ENCODE assay signal across 21 cellular contexts in genomic region chr10:129105266-129105665, GRCh38.
A peak's percentile ranks its signal among the peaks of the same experiment; 100 is the strongest.
DNase-seq lines count a peak whose midpoint lies in the region; ATAC-seq, FAIRE-seq and TF ChIP-seq lines count a peak whose summit lies in the region.
"Had no signal": no experiment of that assay in that cellular context is flagged by ENCODE, and none has a peak within 500 bp of the region (broad histone marks: within the 10 kb centered on the region; RNA-seq: fewer than 3 reads in every experiment).

No MANE protein-coding gene starts in this region.

- peak overlapping the region; percentile 51 for H3K27ac Mint-ChIP-seq in activated naive CD4-positive, alpha-beta T cell treated with anti-CD3 and anti-CD28 coated beads for 36 hours
- no peak overlapping the region for H3K27ac Mint-ChIP-seq in activated naive CD4-positive, alpha-beta T cell treated with anti-CD3 and anti-CD28 coated beads, Interleukin-2, amount 50 U/mL, for 72 hours
- peak overlapping the region; percentile 64 for H3K27ac Mint-ChIP-seq in activated naive CD8-positive, alpha-beta T cell treated with anti-CD3 and anti-CD28 coated beads, Interleukin-2, amount 10 ng/mL, durations not matched to agents 7 days and 5 days
- H3K27ac Mint-ChIP-seq: brain, GM23338 had no signal

- FAIRE-seq in urothelium cell line (lab: Jason Lieb, UNC): no peak
- FAIRE-seq: A549, GM12892 had no signal

- peaks cover 60% of the 10 kb centered on the region for H3K4me1 Mint-ChIP-seq in activated naive CD4-positive, alpha-beta T cell treated with anti-CD3 and anti-CD28 coated beads for 36 hours (ENCODE audit: low read depth)
- H3K4me1 Mint-ChIP-seq in activated naive CD8-positive, alpha-beta T cell treated with anti-CD3 and anti-CD28 coated beads, Interleukin-2, amount 10 ng/mL, durations not matched to agents 7 days and 5 days: peaks cover 42% of the 10 kb centered on the region
- H3K4me1 Mint-ChIP-seq: GM23338 had no signal

- POLR2A ChIA-PET in activated naive CD8-positive, alpha-beta T cell treated with anti-CD3 and anti-CD28 coated beads, Interleukin-2, amount 10 ng/mL, durations not matched to agents 7 days and 5 days (lab: Charles Lee): no interaction called here

- no peak for DNase-seq in activated naive CD4-positive, alpha-beta T cell treated with anti-CD3 and anti-CD28 coated beads for 36 hours
- DNase-seq in activated naive CD4-positive, alpha-beta T cell treated with anti-CD3 and anti-CD28 coated beads, Interleukin-2, amount 50 U/mL, for 72 hours (ENCODE audit: low spot score in 2 of 2): no peak
- no peak for DNase-seq in activated naive CD8-positive, alpha-beta T cell treated with anti-CD3 and anti-CD28 coated beads, Interleukin-2, amount 10 ng/mL, durations not matched to agents 7 days and 5 days
- DNase-seq in fibroblast of the aortic adventitia (ENCODE audit: low read depth) (peak; percentile 92), stromal cell of bone marrow (ENCODE audit: low read depth) (peak; percentile 59), BE2C (no peak), upper lobe of left lung (no peak), urothelium cell line (ENCODE audit: low spot score) (no peak)
- DNase-seq: activated effector memory CD4-positive, alpha-beta T cell treated with Interleukin-2 at 50 U/mL for 16 hours; Calu3; foreskin fibroblast; GF-D8; NCI-H1436; stimulated activated CD4-positive, alpha-beta T cell treated with anti-CD3 and anti-CD28 coated beads, Interleukin-12 subunit alpha, Interleukin-12 subunit beta, amount 100 ng/mL, for 4 hours; stimulated activated naive CD4-positive, alpha-beta T cell treated with Interleukin-2 at 50 U/mL for 16 hours; WERI-Rb-1 had no signal

- TF ChIP-seq CTCF in fibroblast of the aortic adventitia (IDR thresholded peaks at IDR 0.05; ENCODE audit: insufficient read depth, low read length) (no peak), BE2C (IDR thresholded peaks at IDR 0.05; ENCODE audit: low read depth, low read length) (no peak), upper lobe of left lung (IDR thresholded peaks at IDR 0.05) (no peak)

- H3K9me3 Mint-ChIP-seq in activated naive CD4-positive, alpha-beta T cell treated with anti-CD3 and anti-CD28 coated beads for 36 hours: no peaks in the 10 kb centered on the region
- peaks cover 0 to 6% of the 10 kb centered on the region in 2 donors for H3K9me3 Mint-ChIP-seq in activated naive CD4-positive, alpha-beta T cell treated with anti-CD3 and anti-CD28 coated beads, Interleukin-2, amount 50 U/mL, for 72 hours
- peaks cover 2% of the 10 kb centered on the region for H3K9me3 Mint-ChIP-seq in activated naive CD8-positive, alpha-beta T cell treated with anti-CD3 and anti-CD28 coated beads, Interleukin-2, amount 10 ng/mL, durations not matched to agents 7 days and 5 days
- H3K9me3 Mint-ChIP-seq: GM23338 had no signal

- H3K4me1 ChIP-seq in BE2C (no peaks in the 10 kb centered on the region; the same call in 1 of the 2 replicates), upper lobe of left lung (no peaks in the 10 kb centered on the region)
- H3K4me1 ChIP-seq: A549 had no signal

- H3K36me3 ChIP-seq in BE2C (no peaks in the 10 kb centered on the region), upper lobe of left lung (no peaks in the 10 kb centered on the region)
- H3K36me3 ChIP-seq: WERI-Rb-1 had no signal

- no peak overlapping the region for H3K4me3 ChIP-seq in fibroblast of the aortic adventitia (ENCODE audit: low read depth, low read length)
- no peak overlapping the region for H3K4me3 ChIP-seq in BE2C (ENCODE audit: low read depth, low read length)
- no peak overlapping the region for H3K4me3 ChIP-seq in upper lobe of left lung
- H3K4me3 ChIP-seq: A549, GM23338 had no signal

- no peaks in the 10 kb centered on the region for H3K36me3 Mint-ChIP-seq in activated naive CD4-positive, alpha-beta T cell treated with anti-CD3 and anti-CD28 coated beads for 36 hours (ENCODE audit: low read depth)
- no peaks in the 10 kb centered on the region for H3K36me3 Mint-ChIP-seq in activated naive CD4-positive, alpha-beta T cell treated with anti-CD3 and anti-CD28 coated beads, Interleukin-2, amount 50 U/mL, for 72 hours
- peaks cover 10% of the 10 kb centered on the region for H3K36me3 Mint-ChIP-seq in activated naive CD8-positive, alpha-beta T cell treated with anti-CD3 and anti-CD28 coated beads, Interleukin-2, amount 10 ng/mL, durations not matched to agents 7 days and 5 days
- H3K36me3 Mint-ChIP-seq: brain had no signal

- H3K27ac ChIP-seq in upper lobe of left lung: no peak overlapping the region
- H3K27ac ChIP-seq: A549, RWPE1, WERI-Rb-1 had no signal

- no peaks in the 10 kb centered on the region for H3K27me3 ChIP-seq in BE2C
- no peaks in the 10 kb centered on the region for H3K27me3 ChIP-seq in upper lobe of left lung

- TF ChIP-seq POLR2A in upper lobe of left lung (IDR thresholded peaks at IDR 0.05): no peak

- CTCF ChIA-PET in activated naive CD4-positive, alpha-beta T cell treated with anti-CD3 and anti-CD28 coated beads for 36 hours (lab: Charles Lee): no interaction called here

- no peaks in the 10 kb centered on the region for H3K27me3 Mint-ChIP-seq in activated naive CD4-positive, alpha-beta T cell treated with anti-CD3 and anti-CD28 coated beads for 36 hours (ENCODE audit: low read depth)
- H3K27me3 Mint-ChIP-seq in activated naive CD8-positive, alpha-beta T cell treated with anti-CD3 and anti-CD28 coated beads, Interleukin-2, amount 10 ng/mL, durations not matched to agents 7 days and 5 days: no peaks in the 10 kb centered on the region

- no peak for ATAC-seq in activated naive CD4-positive, alpha-beta T cell treated with anti-CD3 and anti-CD28 coated beads, Interleukin-2, amount 50 U/mL, for 72 hours
- ATAC-seq in activated naive CD8-positive, alpha-beta T cell treated with anti-CD3 and anti-CD28 coated beads, Interleukin-2, amount 10 ng/mL, durations not matched to agents 7 days and 5 days (ENCODE audit: low read depth): no peak
- no peak for ATAC-seq in upper lobe of left lung (ENCODE audit: low FRiP score in 2 of 2)
- ATAC-seq: A549, GM23338 had no signal

- intact Hi-C loops in activated naive CD4-positive, alpha-beta T cell treated with anti-CD3 and anti-CD28 coated beads for 36 hours (cut with micrococcal nuclease): no loop called here

- H3K4me3 Mint-ChIP-seq in activated naive CD4-positive, alpha-beta T cell treated with anti-CD3 and anti-CD28 coated beads for 36 hours: no peak overlapping the region
- H3K4me3 Mint-ChIP-seq in activated naive CD8-positive, alpha-beta T cell treated with anti-CD3 and anti-CD28 coated beads, Interleukin-2, amount 10 ng/mL, durations not matched to agents 7 days and 5 days: peak overlapping the region; percentile 42
- H3K4me3 Mint-ChIP-seq: brain, GM23338 had no signal

- TF ChIP-seq EP300 in upper lobe of left lung (IDR thresholded peaks at IDR 0.05): no peak

- H3K9me3 ChIP-seq in BE2C (no peaks in the 10 kb centered on the region), upper lobe of left lung (no peaks in the 10 kb centered on the region)
- H3K9me3 ChIP-seq: A549 had no signal

- 12 to 15% methylated on average over 2 of the region's 2 CpGs for WGBS in upper lobe of left lung, 2 donors

Comparison
In these comparisons a context has a peak if more than half of its experiments do, and no peak if none do; other contexts are left out.
1. H3K27ac Mint-ChIP-seq: peak in activated naive CD4-positive, alpha-beta T cell treated with anti-CD3 and anti-CD28 coated beads for 36 hours (single experiment) and activated naive CD8-positive, alpha-beta T cell treated with anti-CD3 and anti-CD28 coated beads, Interleukin-2, amount 10 ng/mL, durations not matched to agents 7 days and 5 days (single experiment); none in activated naive CD4-positive, alpha-beta T cell treated with anti-CD3 and anti-CD28 coated beads, Interleukin-2, amount 50 U/mL, for 72 hours (0 of 2).
2. DNase-seq: peak in fibroblast of the aortic adventitia (single experiment) and stromal cell of bone marrow (single experiment); none in activated naive CD4-positive, alpha-beta T cell treated with anti-CD3 and anti-CD28 coated beads for 36 hours (single experiment), activated naive CD4-positive, alpha-beta T cell treated with anti-CD3 and anti-CD28 coated beads, Interleukin-2, amount 50 U/mL, for 72 hours (0 of 2), activated naive CD8-positive, alpha-beta T cell treated with anti-CD3 and anti-CD28 coated beads, Interleukin-2, amount 10 ng/mL, durations not matched to agents 7 days and 5 days (single experiment), BE2C (single experiment), upper lobe of left lung (0 of 2) and urothelium cell line (single experiment).